Comparison of ENCODE assay signal across 26 cellular contexts in the genomic region with DNA sequence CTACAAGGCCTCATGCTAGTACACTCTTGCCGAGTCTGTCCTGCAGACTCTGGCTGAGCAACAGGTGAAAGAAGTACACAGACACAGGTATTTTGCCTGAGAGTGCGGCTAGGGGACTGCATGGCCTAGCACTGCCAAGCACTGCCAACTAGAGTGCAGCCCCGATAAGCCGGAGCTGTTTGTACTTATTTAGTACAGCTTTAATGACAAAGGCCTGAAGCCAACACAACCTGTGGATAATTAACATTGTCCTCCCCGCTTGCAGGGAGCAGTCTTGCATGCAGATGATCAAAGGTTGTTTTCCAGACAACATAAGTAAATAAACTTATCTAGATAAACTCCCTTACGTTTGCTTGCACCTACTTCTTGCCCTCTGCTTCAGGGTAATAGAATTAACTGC.
DNase-seq lines count a peak whose midpoint lies in the region; ATAC-seq and TF ChIP-seq lines count a peak whose summit lies in the region.
"Had no signal": no experiment of that assay in that cellular context is flagged by ENCODE, and none has a peak within 500 bp of the region (broad histone marks: within the 10 kb centered on the region; RNA-seq: fewer than 3 reads in every experiment).

No MANE protein-coding gene starts in this region.

- no peak for TF ChIP-seq CTCF in C4-2B (conservative IDR thresholded peaks at IDR 0.05)
- TF ChIP-seq CTCF in mucosa of descending colon (IDR thresholded peaks at IDR 0.05): no peak
- no peak for TF ChIP-seq CTCF in dorsolateral prefrontal cortex (IDR thresholded peaks at IDR 0.05 in 54 of 56, conservative IDR thresholded peaks at IDR 0.05 in 2 of 56; ENCODE audit: low read depth in 1 of 56, partially characterized antibody in 56 of 56)

- DNase-seq in LoVo (ENCODE audit: low spot score) (peak; percentile 19), left colon (peak; percentile 4 to 25), mucosa of descending colon (peak in 1 of 3 donors; percentile 16), dorsolateral prefrontal cortex (no peak), COLO829 (ENCODE audit: low spot score) (no peak), SHP77 treated with DMSO at 0.1 percent for 48 hours (lab: John Stamatoyannopoulos, UW) (no peak)
- DNase-seq in stimulated activated CD8-positive, alpha-beta memory T cell treated with anti-CD3 and anti-CD28 coated beads, Interleukin-4, amount 100 ng/mL, for 48 hours: no peak
- DNase-seq: 8988T; CD4-positive, CD25-positive, alpha-beta regulatory T cell; KBM-7; MG63; NCI-H1105 treated with DMSO at 0.1 percent for 48 hours; NCI-H146; NCI-H1930; NCI-H2107; NCI-H446 treated with DMSO at 0.1 percent for 48 hours; NCI-H82; PC-9; SIG-M5; SW 1271 had no signal

- H3K4me3 ChIP-seq in mucosa of descending colon (no peak overlapping the region), dorsolateral prefrontal cortex (no peak overlapping the region)
- H3K4me3 ChIP-seq: GM23338, HAP-1, MG63, PC-9, SK-N-MC had no signal

- no peaks in the 10 kb centered on the region for H3K4me1 ChIP-seq in mucosa of descending colon (ENCODE audit: low read depth)
- H3K4me1 ChIP-seq: HAP-1 had no signal

- peaks cover 12% of the 10 kb centered on the region for H3K9me3 ChIP-seq in mucosa of descending colon
- H3K9me3 ChIP-seq: HAP-1, MG63 had no signal

- no peaks in the 10 kb centered on the region for H3K36me3 ChIP-seq in mucosa of descending colon (ENCODE audit: low read depth)
- H3K36me3 ChIP-seq: HAP-1, MG63 had no signal

- H3K27ac ChIP-seq in C4-2B (peak overlapping the region; percentile 24; the same call in 1 of the 2 replicates), dorsolateral prefrontal cortex (no peak overlapping the region)
- H3K27ac ChIP-seq: HL-60, PC-9, RWPE1, SK-N-MC had no signal

- ATAC-seq in left colon: peak; percentile 97
- ATAC-seq in mucosa of descending colon: peak; percentile 83
- ATAC-seq: GM23338 had no signal

- intact Hi-C loops in left colon (cut with DNase I, micrococcal nuclease) (no loop called here), mucosa of descending colon (cut with DNase I, micrococcal nuclease) (no loop called here), dorsolateral prefrontal cortex (cut with DNase I) (no loop called here)

- no peaks in the 10 kb centered on the region for H3K27me3 ChIP-seq in dorsolateral prefrontal cortex
- H3K27me3 ChIP-seq: MG63 had no signal

Comparison
In these comparisons a context has a peak if more than half of its experiments do, and no peak if none do; other contexts are left out.
1. DNase-seq: peak in LoVo (single experiment) and left colon (2 of 2); none in dorsolateral prefrontal cortex (0 of 10), COLO829 (single experiment), SHP77 treated with DMSO at 0.1 percent for 48 hours (single experiment) and stimulated activated CD8-positive, alpha-beta memory T cell treated with anti-CD3 and anti-CD28 coated beads, Interleukin-4, amount 100 ng/mL, for 48 hours (single experiment).